ENCODE assay signal across 17 cellular contexts in the genomic region with DNA sequence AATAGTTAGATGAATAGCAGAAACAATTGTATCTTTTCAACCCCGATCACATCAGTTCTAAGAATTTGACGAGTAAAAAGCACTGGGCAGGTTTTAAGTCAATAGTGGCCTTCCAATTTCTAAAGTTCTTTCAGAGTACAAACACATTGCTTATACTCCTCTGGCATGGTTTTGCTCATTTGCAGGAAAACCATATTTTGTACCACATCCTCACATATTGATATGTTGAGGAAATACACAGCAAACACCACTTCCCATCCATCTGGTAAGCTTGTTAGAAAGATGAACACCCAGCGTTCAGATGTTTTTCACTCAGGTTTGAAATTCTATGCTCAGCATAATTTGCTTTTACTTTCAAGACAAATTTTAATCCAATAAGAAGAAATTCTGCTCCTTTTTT.
DNase-seq lines count a peak whose midpoint lies in the region; ATAC-seq and TF ChIP-seq lines count a peak whose summit lies in the region.
"Had no signal": no experiment of that assay in that cellular context is flagged by ENCODE, and none has a peak within 500 bp of the region (broad histone marks: within the 10 kb centered on the region; RNA-seq: fewer than 3 reads in every experiment).

No MANE protein-coding gene starts in this region.

- H2BK120ac ChIP-seq in mesenchymal stem cell (ENCODE audit: low read depth, low read length), result no peak overlapping the region

- TF ChIP-seq CTCF in neural crest cell (conservative IDR thresholded peaks at IDR 0.05) (no peak), endothelial cell (IDR thresholded peaks at IDR 0.05; ENCODE audit: unreplicated experiment) (no peak)

- H2BK12ac ChIP-seq in mesenchymal stem cell (ENCODE audit: low read length in 2 of 2), result no peak overlapping the region

- H3K4me3 ChIP-seq in mesenchymal stem cell (ENCODE audit: insufficient read depth in 1 of 2, low read depth in 1 of 2, low read length in 2 of 2), result no peak overlapping the region
- H3K4me3 ChIP-seq: lower lobe of right lung, upper lobe of right lung had no signal

- no peak overlapping the region for H3K14ac ChIP-seq in mesenchymal stem cell (ENCODE audit: low read length in 2 of 2)

- no peak overlapping the region for H3K4me2 ChIP-seq in mesenchymal stem cell (ENCODE audit: low read length, poor library complexity, severe bottlenecking)

- H3K9me3 Mint-ChIP-seq in activated naive CD4-positive, alpha-beta T cell treated with anti-CD3 and anti-CD28 coated beads, Interleukin-2, amount 50 U/mL, for 24 hours, result no peaks in the 10 kb centered on the region
- H3K9me3 Mint-ChIP-seq in activated naive CD4-positive, alpha-beta T cell treated with anti-CD3 and anti-CD28 coated beads for 36 hours, result no peaks in the 10 kb centered on the region
- H3K9me3 Mint-ChIP-seq in neural crest cell (no peaks in the 10 kb centered on the region), endothelial cell (ENCODE audit: unreplicated experiment) (no peaks in the 10 kb centered on the region)

- H4K8ac ChIP-seq in mesenchymal stem cell (ENCODE audit: low read length), result no peak overlapping the region

- no peak for DNase-seq in activated naive CD4-positive, alpha-beta T cell treated with anti-CD3 and anti-CD28 coated beads for 36 hours
- DNase-seq in T-helper 17 cell (no peak), neural crest cell (ENCODE audit: low read depth, low spot score) (no peak), mesenchymal stem cell (no peak), middle frontal gyrus (ENCODE audit: extremely low spot score, low spot score) (no peak), endothelial cell (ENCODE audit: low spot score) (no peak)
- DNase-seq: activated CD8-positive, alpha-beta memory T cell treated with anti-CD3 and anti-CD28 coated beads for 24 hours; cerebellar nuclear complex; HCEC 1CT; Karpas-422; lower lobe of right lung; NCI-H1436 treated with DMSO at 0.1 percent for 48 hours; SIG-M5; stimulated activated CD4-positive, alpha-beta T cell treated with anti-CD3 and anti-CD28 coated beads, Interleukin-4, amount 100 ng/mL, for 4 hours; upper lobe of right lung had no signal

- no peak overlapping the region for H4K91ac ChIP-seq in mesenchymal stem cell (ENCODE audit: low read length)

- no peaks in the 10 kb centered on the region for H3K27me3 Mint-ChIP-seq in activated naive CD4-positive, alpha-beta T cell treated with anti-CD3 and anti-CD28 coated beads, Interleukin-2, amount 50 U/mL, for 24 hours
- no peaks in the 10 kb centered on the region for H3K27me3 Mint-ChIP-seq in activated naive CD4-positive, alpha-beta T cell treated with anti-CD3 and anti-CD28 coated beads for 36 hours (ENCODE audit: low read depth)
- H3K27me3 Mint-ChIP-seq in T-helper 17 cell, result no peaks in the 10 kb centered on the region
- no peaks in the 10 kb centered on the region for H3K27me3 Mint-ChIP-seq in neural crest cell (ENCODE audit: low read depth)
- no peaks in the 10 kb centered on the region for H3K27me3 Mint-ChIP-seq in endothelial cell (ENCODE audit: unreplicated experiment)

- CTCF ChIA-PET in activated naive CD4-positive, alpha-beta T cell treated with anti-CD3 and anti-CD28 coated beads for 36 hours (lab: Charles Lee), result interaction anchor here (0.5 to 0.6 kb wide), 2 partner anchors 16 to 212 kb away, joined by 3 to 4 read pairs; no protein-coding TSS in a partner anchor

- H3K36me3 ChIP-seq in mesenchymal stem cell (ENCODE audit: control insufficient read depth in 1 of 2, insufficient read depth in 2 of 2, low read depth in 1 of 2, low read length in 2 of 2), result no peaks in the 10 kb centered on the region
- H3K36me3 ChIP-seq: lower lobe of right lung, upper lobe of right lung had no signal

- no peak overlapping the region for H2AFZ ChIP-seq in mesenchymal stem cell (ENCODE audit: low read depth, low read length)

- H3K23ac ChIP-seq in mesenchymal stem cell (ENCODE audit: low read length in 2 of 2), result no peak overlapping the region

- no peak overlapping the region for H2BK5ac ChIP-seq in mesenchymal stem cell (ENCODE audit: low read depth, low read length, poor library complexity, severe bottlenecking)

- no peaks in the 10 kb centered on the region for H3K36me3 Mint-ChIP-seq in activated naive CD4-positive, alpha-beta T cell treated with anti-CD3 and anti-CD28 coated beads, Interleukin-2, amount 50 U/mL, for 24 hours
- no peaks in the 10 kb centered on the region for H3K36me3 Mint-ChIP-seq in activated naive CD4-positive, alpha-beta T cell treated with anti-CD3 and anti-CD28 coated beads for 36 hours (ENCODE audit: low read depth)
- H3K36me3 Mint-ChIP-seq in T-helper 17 cell (ENCODE audit: low read depth) (no peaks in the 10 kb centered on the region), neural crest cell (ENCODE audit: low read depth) (no peaks in the 10 kb centered on the region), endothelial cell (ENCODE audit: low read depth, unreplicated experiment) (no peaks in the 10 kb centered on the region)

- no peaks in the 10 kb centered on the region for H3K79me1 ChIP-seq in mesenchymal stem cell (replicated peaks; ENCODE audit: low read length, poor library complexity, severe bottlenecking)

- no peak overlapping the region for H3K4ac ChIP-seq in mesenchymal stem cell (ENCODE audit: low read depth in 1 of 2, low read length in 2 of 2)

- H3K4me1 Mint-ChIP-seq in activated naive CD4-positive, alpha-beta T cell treated with anti-CD3 and anti-CD28 coated beads, Interleukin-2, amount 50 U/mL, for 24 hours, result peaks cover 30% of the 10 kb centered on the region
- peaks cover 21% of the 10 kb centered on the region for H3K4me1 Mint-ChIP-seq in activated naive CD4-positive, alpha-beta T cell treated with anti-CD3 and anti-CD28 coated beads for 36 hours (ENCODE audit: low read depth)
- H3K4me1 Mint-ChIP-seq in T-helper 17 cell (peaks cover 47% of the 10 kb centered on the region), neural crest cell (peaks cover 16% of the 10 kb centered on the region), endothelial cell (ENCODE audit: unreplicated experiment) (no peaks in the 10 kb centered on the region)

- H3K27me3 ChIP-seq in mesenchymal stem cell (ENCODE audit: control insufficient read depth in 1 of 2, insufficient read depth in 1 of 2, low read length in 2 of 2), result no peaks in the 10 kb centered on the region
- H3K27me3 ChIP-seq: upper lobe of right lung had no signal

- H3K4me1 ChIP-seq in mesenchymal stem cell (ENCODE audit: control insufficient read depth, insufficient read depth, low read depth, low read length), result no peaks in the 10 kb centered on the region
- H3K4me1 ChIP-seq: lower lobe of right lung, upper lobe of right lung had no signal

- H3K18ac ChIP-seq in mesenchymal stem cell (ENCODE audit: low read depth in 1 of 2, low read length in 2 of 2), result no peak overlapping the region

- H2AK5ac ChIP-seq in mesenchymal stem cell (ENCODE audit: low read length, severe bottlenecking), result no peak overlapping the region

- H3K27ac ChIP-seq in mesenchymal stem cell (ENCODE audit: low read length, poor library complexity, severe bottlenecking), result no peak overlapping the region
- H3K27ac ChIP-seq: lower lobe of right lung, upper lobe of right lung had no signal

- no peak overlapping the region for H3K9ac ChIP-seq in mesenchymal stem cell (ENCODE audit: low read length)

- H2BK15ac ChIP-seq in mesenchymal stem cell (ENCODE audit: low read depth, poor library complexity, severe bottlenecking), result no peak overlapping the region

- H3K27ac Mint-ChIP-seq in activated naive CD4-positive, alpha-beta T cell treated with anti-CD3 and anti-CD28 coated beads, Interleukin-2, amount 50 U/mL, for 24 hours, result peak overlapping the region; percentile 23
- no peak overlapping the region for H3K27ac Mint-ChIP-seq in activated naive CD4-positive, alpha-beta T cell treated with anti-CD3 and anti-CD28 coated beads for 36 hours
- H3K27ac Mint-ChIP-seq in T-helper 17 cell (peak overlapping the region; percentile 73), neural crest cell (ENCODE audit: unreplicated experiment) (peak overlapping the region; percentile 13), endothelial cell (ENCODE audit: unreplicated experiment) (no peak overlapping the region)

- H3K9me3 ChIP-seq in T-helper 17 cell (ENCODE audit: control insufficient read depth, low read length, poor library complexity, severe bottlenecking), result no peaks in the 10 kb centered on the region
- no peaks in the 10 kb centered on the region for H3K9me3 ChIP-seq in mesenchymal stem cell (ENCODE audit: control insufficient read depth, low read length)
- H3K9me3 ChIP-seq: lower lobe of right lung, upper lobe of right lung had no signal

- 100% methylated on average over 3 of the region's 3 CpGs for WGBS in mesenchymal stem cell

- intact Hi-C loops in activated naive CD4-positive, alpha-beta T cell treated with anti-CD3 and anti-CD28 coated beads for 36 hours (cut with micrococcal nuclease), result no loop called here

- peak overlapping the region; percentile 24 for H3K4me3 Mint-ChIP-seq in activated naive CD4-positive, alpha-beta T cell treated with anti-CD3 and anti-CD28 coated beads, Interleukin-2, amount 50 U/mL, for 24 hours
- no peak overlapping the region for H3K4me3 Mint-ChIP-seq in activated naive CD4-positive, alpha-beta T cell treated with anti-CD3 and anti-CD28 coated beads for 36 hours
- H3K4me3 Mint-ChIP-seq in T-helper 17 cell (peak overlapping the region; percentile 67), neural crest cell (no peak overlapping the region), endothelial cell (ENCODE audit: unreplicated experiment) (no peak overlapping the region)

- ATAC-seq in GM21619 (IDR thresholded peaks at IDR 0.05; ENCODE audit: unreplicated experiment), result peak; percentile 19
- peak; percentile 87 for ATAC-seq in T-helper 17 cell
- ATAC-seq: upper lobe of right lung had no signal

Comparison
In these comparisons a context has a peak if more than half of its experiments do, and no peak if none do; other contexts are left out.
1. H3K27ac Mint-ChIP-seq: peak in activated naive CD4-positive, alpha-beta T cell treated with anti-CD3 and anti-CD28 coated beads, Interleukin-2, amount 50 U/mL, for 24 hours (single experiment), T-helper 17 cell (single experiment) and neural crest cell (single experiment); none in activated naive CD4-positive, alpha-beta T cell treated with anti-CD3 and anti-CD28 coated beads for 36 hours (single experiment) and endothelial cell (single experiment).
2. H3K4me3 Mint-ChIP-seq: peak in activated naive CD4-positive, alpha-beta T cell treated with anti-CD3 and anti-CD28 coated beads, Interleukin-2, amount 50 U/mL, for 24 hours (single experiment) and T-helper 17 cell (single experiment); none in activated naive CD4-positive, alpha-beta T cell treated with anti-CD3 and anti-CD28 coated beads for 36 hours (single experiment), neural crest cell (single experiment) and endothelial cell (single experiment).